10 cellular contexts compared by ENCODE assay signal in genomic region chr9:137167752-137168574, GRCh38. TPM values are rescaled to one million over a fixed set of nuclear protein-coding genes. Genes with fewer than 3 reads are reported as not detected.
DNase-seq lines count a peak whose midpoint lies in the region; ATAC-seq, FAIRE-seq and TF ChIP-seq lines count a peak whose summit lies in the region.
"Had no signal": no experiment of that assay in that cellular context is flagged by ENCODE, and none has a peak within 500 bp of the region (broad histone marks: within the 10 kb centered on the region; RNA-seq: fewer than 3 reads in every experiment).

No MANE protein-coding gene starts in this region.

- no peak for TF ChIP-seq POLR2A in endothelial cell of umbilical vein (IDR thresholded peaks at IDR 0.05; ENCODE audit: low read depth, low read length)

- H3K4me3 ChIP-seq in endothelial cell of umbilical vein (replicated peaks in 1 of 3; ENCODE audit: insufficient read depth in 1 of 3, low read depth in 1 of 3, low read length in 3 of 3): no peak overlapping the region

- ATAC-seq in stimulated activated effector memory CD8-positive, alpha-beta T cell treated with anti-CD3 and anti-CD28 coated beads, Interleukin-12 subunit alpha, Interleukin-12 subunit beta, amount 100 ng/mL, for 72 hours: peak; percentile 2

- no peaks in the 10 kb centered on the region for H3K4me1 Mint-ChIP-seq in stimulated activated effector memory CD8-positive, alpha-beta T cell treated with anti-CD3 and anti-CD28 coated beads, Interleukin-12 subunit alpha, Interleukin-12 subunit beta, amount 100 ng/mL, for 72 hours
- H3K4me1 Mint-ChIP-seq in activated T-helper 1 cell treated with anti-CD3 and anti-CD28 coated beads, Interleukin-12 subunit alpha, Interleukin-12 subunit beta, Interleukin-2, Interleukin-4 antibody, amounts not matched to agents 30 ng/mL and 10 ng/mL and 1 ng/mL, durations not matched to agents 14 hours and 24 hours and 36 hours (ENCODE audit: low read depth): no peaks in the 10 kb centered on the region

- no peak overlapping the region for H3K9ac ChIP-seq in endothelial cell of umbilical vein (replicated peaks; ENCODE audit: extremely low read depth, insufficient read depth, low read length)

- no peak overlapping the region for H3K4me2 ChIP-seq in endothelial cell of umbilical vein (ENCODE audit: insufficient read depth, low read length)

- H3K4me3 Mint-ChIP-seq in stimulated activated effector memory CD8-positive, alpha-beta T cell treated with anti-CD3 and anti-CD28 coated beads, Interleukin-12 subunit alpha, Interleukin-12 subunit beta, amount 100 ng/mL, for 72 hours: peak overlapping the region; percentile 43
- no peak overlapping the region for H3K4me3 Mint-ChIP-seq in activated T-helper 1 cell treated with anti-CD3 and anti-CD28 coated beads, Interleukin-12 subunit alpha, Interleukin-12 subunit beta, Interleukin-2, Interleukin-4 antibody, amounts not matched to agents 30 ng/mL and 10 ng/mL and 1 ng/mL, durations not matched to agents 14 hours and 24 hours and 36 hours

- no peak for FAIRE-seq in endothelial cell of umbilical vein (lab: Jason Lieb, UNC)

- H3K27me3 ChIP-seq in endothelial cell of umbilical vein (ENCODE audit: control insufficient read depth in 2 of 2, insufficient read depth in 2 of 2, low read length in 2 of 2): peaks cover 26 to 31% of the 10 kb centered on the region in 2 experiments

- CTCF ChIA-PET in endothelial cell of umbilical vein (lab: Charles Lee): interaction anchor here (1.0 kb wide), 2 partner anchors 9 to 69 kb away, joined by 3 read pairs; no protein-coding TSS in a partner anchor

- H3K4me1 ChIP-seq in endothelial cell of umbilical vein (ENCODE audit: control insufficient read depth, extremely low read depth, insufficient read depth, low read length): peaks cover 3% of the 10 kb centered on the region

- no peaks in the 10 kb centered on the region for H3K36me3 ChIP-seq in endothelial cell of umbilical vein (ENCODE audit: control insufficient read depth in 2 of 2, extremely low read depth in 1 of 2, insufficient read depth in 2 of 2, low read length in 2 of 2)

- DNase-seq in NCI-H82 (lab: John Stamatoyannopoulos, UW): peak; percentile 32
- DNase-seq in NCI-H82 treated with DMSO at 0.1 percent for 48 hours (lab: John Stamatoyannopoulos, UW; ENCODE audit: unreplicated experiment): no peak
- DNase-seq in NCI-H526 treated with DMSO at 0.1 percent for 48 hours (lab: John Stamatoyannopoulos, UW): peak; percentile 19
- DNase-seq in endothelial cell of umbilical vein (ENCODE audit: low read depth, low spot score): no peak
- DNase-seq in stimulated activated effector memory CD8-positive, alpha-beta T cell treated with anti-CD3 and anti-CD28 coated beads, Interleukin-12 subunit alpha, Interleukin-12 subunit beta, amount 100 ng/mL, for 72 hours (ENCODE audit: low spot score in 2 of 2): no peak
- no peak for DNase-seq in activated T-helper 1 cell treated with anti-CD3 and anti-CD28 coated beads, Interleukin-12 subunit alpha, Interleukin-12 subunit beta, Interleukin-2, Interleukin-4 antibody, amounts not matched to agents 30 ng/mL and 10 ng/mL and 1 ng/mL, durations not matched to agents 14 hours and 24 hours and 36 hours (ENCODE audit: low spot score)
- no peak for DNase-seq in KG1 (lab: John Stamatoyannopoulos, UW)
- DNase-seq in stimulated activated CD4-positive, alpha-beta T cell treated with anti-CD3 and anti-CD28 coated beads, Interleukin-12 subunit alpha, Interleukin-12 subunit beta, amount 100 ng/mL, for 4 hours: no peak
- DNase-seq: NCI-H2107 had no signal

- POLR2A ChIA-PET in endothelial cell of umbilical vein (lab: Charles Lee): no interaction called here

- no peak overlapping the region for H3K27ac ChIP-seq in endothelial cell of umbilical vein (ENCODE audit: insufficient read depth, low read depth, low read length)

- H3K9me3 ChIP-seq in endothelial cell of umbilical vein (replicated peaks; ENCODE audit: control insufficient read depth, insufficient read depth, low read length): no peaks in the 10 kb centered on the region

- H3K9me3 Mint-ChIP-seq in stimulated activated effector memory CD8-positive, alpha-beta T cell treated with anti-CD3 and anti-CD28 coated beads, Interleukin-12 subunit alpha, Interleukin-12 subunit beta, amount 100 ng/mL, for 72 hours: no peaks in the 10 kb centered on the region
- H3K9me3 Mint-ChIP-seq in activated T-helper 1 cell treated with anti-CD3 and anti-CD28 coated beads, Interleukin-12 subunit alpha, Interleukin-12 subunit beta, Interleukin-2, Interleukin-4 antibody, amounts not matched to agents 30 ng/mL and 10 ng/mL and 1 ng/mL, durations not matched to agents 14 hours and 24 hours and 36 hours: no peaks in the 10 kb centered on the region
- H3K9me3 Mint-ChIP-seq: activated naive CD4-positive, alpha-beta T cell treated with anti-CD3 and anti-CD28 coated beads, Interleukin-2, amount 50 U/mL, for 72 hours had no signal

- H3K36me3 Mint-ChIP-seq in stimulated activated effector memory CD8-positive, alpha-beta T cell treated with anti-CD3 and anti-CD28 coated beads, Interleukin-12 subunit alpha, Interleukin-12 subunit beta, amount 100 ng/mL, for 72 hours: no peaks in the 10 kb centered on the region
- no peaks in the 10 kb centered on the region for H3K36me3 Mint-ChIP-seq in activated T-helper 1 cell treated with anti-CD3 and anti-CD28 coated beads, Interleukin-12 subunit alpha, Interleukin-12 subunit beta, Interleukin-2, Interleukin-4 antibody, amounts not matched to agents 30 ng/mL and 10 ng/mL and 1 ng/mL, durations not matched to agents 14 hours and 24 hours and 36 hours (ENCODE audit: low read depth)
- H3K36me3 Mint-ChIP-seq: activated naive CD4-positive, alpha-beta T cell treated with anti-CD3 and anti-CD28 coated beads, Interleukin-2, amount 50 U/mL, for 72 hours had no signal

- no TSS peak for BruUV-seq in endothelial cell of umbilical vein (replicated peaks; lab: Mats Ljungman, UMichigan)

- no peak overlapping the region for H2AFZ ChIP-seq in endothelial cell of umbilical vein (ENCODE audit: low read depth, low read length)

- intact Hi-C loops in endothelial cell of umbilical vein (cut with micrococcal nuclease): no loop called here
- intact Hi-C loops in activated T-helper 1 cell treated with anti-CD3 and anti-CD28 coated beads, Interleukin-12 subunit alpha, Interleukin-12 subunit beta, Interleukin-2, Interleukin-4 antibody, amounts not matched to agents 30 ng/mL and 10 ng/mL and 1 ng/mL, durations not matched to agents 14 hours and 24 hours and 36 hours (cut with micrococcal nuclease): loop anchor here (2.0 kb wide), 1 partner anchor 29 kb away; the partner anchor contains the start of gene GRIN1

- no peak overlapping the region for H3K27ac Mint-ChIP-seq in stimulated activated effector memory CD8-positive, alpha-beta T cell treated with anti-CD3 and anti-CD28 coated beads, Interleukin-12 subunit alpha, Interleukin-12 subunit beta, amount 100 ng/mL, for 72 hours
- H3K27ac Mint-ChIP-seq in activated T-helper 1 cell treated with anti-CD3 and anti-CD28 coated beads, Interleukin-12 subunit alpha, Interleukin-12 subunit beta, Interleukin-2, Interleukin-4 antibody, amounts not matched to agents 30 ng/mL and 10 ng/mL and 1 ng/mL, durations not matched to agents 14 hours and 24 hours and 36 hours: no peak overlapping the region
- H3K27ac Mint-ChIP-seq: activated naive CD4-positive, alpha-beta T cell treated with anti-CD3 and anti-CD28 coated beads, Interleukin-2, amount 50 U/mL, for 72 hours had no signal

- peaks cover 23% of the 10 kb centered on the region for H3K27me3 Mint-ChIP-seq in activated T-helper 1 cell treated with anti-CD3 and anti-CD28 coated beads, Interleukin-12 subunit alpha, Interleukin-12 subunit beta, Interleukin-2, Interleukin-4 antibody, amounts not matched to agents 30 ng/mL and 10 ng/mL and 1 ng/mL, durations not matched to agents 14 hours and 24 hours and 36 hours (ENCODE audit: insufficient read depth)

- H3K79me2 ChIP-seq in endothelial cell of umbilical vein (ENCODE audit: control insufficient read depth, insufficient read depth, low read length): no peaks in the 10 kb centered on the region

- dilution Hi-C loops in endothelial cell of umbilical vein (cut with MboI; ENCODE audit: extremely low pct_ligation_motif_present, low sequenced_read_pairs): no loop called here

- no peaks in the 10 kb centered on the region for H3K9me1 ChIP-seq in endothelial cell of umbilical vein (replicated peaks; ENCODE audit: control insufficient read depth, extremely low read depth, insufficient read depth, low read length)

- H4K20me1 ChIP-seq in endothelial cell of umbilical vein (replicated peaks; ENCODE audit: control insufficient read depth, extremely low read depth, insufficient read depth, low read length): no peaks in the 10 kb centered on the region

- TF ChIP-seq CTCF in endothelial cell of umbilical vein (IDR thresholded peaks at IDR 0.05; ENCODE audit: extremely low read depth in 1 of 2, insufficient read depth in 1 of 2, low read depth in 1 of 2, low read length in 2 of 2): no peak

RNA-seq across cellular contexts. Expression of gene LRRC26, which starts 1.9 kb away (rescaled TPM):
- not detected in 2 replicates for total RNA-seq in endothelial cell of umbilical vein
- 0.08 TPM in 1 of 2 replicates, not detected in the other for polyA plus RNA-seq in endothelial cell of umbilical vein
- polyA plus RNA-seq in endothelial cell of umbilical vein (2011; cell fraction: cytosol; rRNA removed): not detected in 2 replicates
- not detected in 2 replicates for polyA plus RNA-seq in endothelial cell of umbilical vein (2011; cell fraction: nucleus; rRNA removed)
- not detected in 2 replicates for polyA plus RNA-seq in endothelial cell of umbilical vein (2012)
- not detected in 2 replicates for polyA minus RNA-seq in endothelial cell of umbilical vein
- polyA minus RNA-seq in endothelial cell of umbilical vein (2011; cell fraction: cytosol; rRNA and poly(A)+ RNA removed): 3.0 TPM
- polyA minus RNA-seq in endothelial cell of umbilical vein (2011; cell fraction: nucleus; rRNA and poly(A)+ RNA removed): not detected in 2 replicates
- total RNA-seq in activated T-helper 1 cell treated with anti-CD3 and anti-CD28 coated beads, Interleukin-12 subunit alpha, Interleukin-12 subunit beta, Interleukin-2, Interleukin-4 antibody, amounts not matched to agents 30 ng/mL and 10 ng/mL and 1 ng/mL, durations not matched to agents 14 hours and 24 hours and 36 hours: 0.21 TPM in 1 of 2 replicates, not detected in the other
- total RNA-seq: activated naive CD4-positive, alpha-beta T cell treated with anti-CD3 and anti-CD28 coated beads, Interleukin-2, amount 50 U/mL, for 72 hours had no signal

RNA-seq across cellular contexts. Expression of gene TMEM210, which starts 3.9 kb away (rescaled TPM):
- total RNA-seq in endothelial cell of umbilical vein: not detected in 2 replicates
- not detected in 2 replicates for polyA plus RNA-seq in endothelial cell of umbilical vein
- not detected in 2 replicates for polyA plus RNA-seq in endothelial cell of umbilical vein (2011; cell fraction: cytosol; rRNA removed)
- not detected in 2 replicates for polyA plus RNA-seq in endothelial cell of umbilical vein (2011; cell fraction: nucleus; rRNA removed)
- not detected in 2 replicates for polyA plus RNA-seq in endothelial cell of umbilical vein (2012)
- not detected in 2 replicates for polyA minus RNA-seq in endothelial cell of umbilical vein
- not detected for polyA minus RNA-seq in endothelial cell of umbilical vein (2011; cell fraction: cytosol; rRNA and poly(A)+ RNA removed)
- polyA minus RNA-seq in endothelial cell of umbilical vein (2011; cell fraction: nucleus; rRNA and poly(A)+ RNA removed): not detected in 2 replicates
- not detected in 2 replicates for total RNA-seq in activated T-helper 1 cell treated with anti-CD3 and anti-CD28 coated beads, Interleukin-12 subunit alpha, Interleukin-12 subunit beta, Interleukin-2, Interleukin-4 antibody, amounts not matched to agents 30 ng/mL and 10 ng/mL and 1 ng/mL, durations not matched to agents 14 hours and 24 hours and 36 hours
- total RNA-seq: activated naive CD4-positive, alpha-beta T cell treated with anti-CD3 and anti-CD28 coated beads, Interleukin-2, amount 50 U/mL, for 72 hours had no signal

RNA-seq across cellular contexts. Expression of gene ANAPC2, which starts 20.4 kb away (rescaled TPM):
- total RNA-seq in endothelial cell of umbilical vein: 69.2 and 70.0 TPM in 2 replicates
- polyA plus RNA-seq in endothelial cell of umbilical vein: 44.8 and 57.5 TPM in 2 replicates
- polyA plus RNA-seq in endothelial cell of umbilical vein (2011; cell fraction: cytosol; rRNA removed): 20.7 and 26.9 TPM in 2 replicates
- polyA plus RNA-seq in endothelial cell of umbilical vein (2011; cell fraction: nucleus; rRNA removed): 210 and 226 TPM in 2 replicates
- polyA plus RNA-seq in endothelial cell of umbilical vein (2012): 36.4 and 41.9 TPM in 2 replicates
- 30.7 and 36.8 TPM in 2 replicates for polyA minus RNA-seq in endothelial cell of umbilical vein
- 81.3 TPM for polyA minus RNA-seq in endothelial cell of umbilical vein (2011; cell fraction: cytosol; rRNA and poly(A)+ RNA removed)
- 51.5 and 52.1 TPM in 2 replicates for polyA minus RNA-seq in endothelial cell of umbilical vein (2011; cell fraction: nucleus; rRNA and poly(A)+ RNA removed)
- total RNA-seq in activated T-helper 1 cell treated with anti-CD3 and anti-CD28 coated beads, Interleukin-12 subunit alpha, Interleukin-12 subunit beta, Interleukin-2, Interleukin-4 antibody, amounts not matched to agents 30 ng/mL and 10 ng/mL and 1 ng/mL, durations not matched to agents 14 hours and 24 hours and 36 hours: 62.5 and 63.6 TPM in 2 replicates

RNA-seq across cellular contexts. Expression of gene SSNA1, which starts 20.5 kb away (rescaled TPM):
- total RNA-seq in endothelial cell of umbilical vein: 89.0 and 90.5 TPM in 2 replicates
- 146 and 162 TPM in 2 replicates for polyA plus RNA-seq in endothelial cell of umbilical vein
- polyA plus RNA-seq in endothelial cell of umbilical vein (2011; cell fraction: cytosol; rRNA removed): 105 and 133 TPM in 2 replicates
- polyA plus RNA-seq in endothelial cell of umbilical vein (2011; cell fraction: nucleus; rRNA removed): 40.9 and 47.5 TPM in 2 replicates
- polyA plus RNA-seq in endothelial cell of umbilical vein (2012): 64.0 and 77.7 TPM in 2 replicates
- 21.4 and 27.1 TPM in 2 replicates for polyA minus RNA-seq in endothelial cell of umbilical vein
- 54.2 TPM for polyA minus RNA-seq in endothelial cell of umbilical vein (2011; cell fraction: cytosol; rRNA and poly(A)+ RNA removed)
- 7.1 and 9.3 TPM in 2 replicates for polyA minus RNA-seq in endothelial cell of umbilical vein (2011; cell fraction: nucleus; rRNA and poly(A)+ RNA removed)
- 101 and 105 TPM in 2 replicates for total RNA-seq in activated T-helper 1 cell treated with anti-CD3 and anti-CD28 coated beads, Interleukin-12 subunit alpha, Interleukin-12 subunit beta, Interleukin-2, Interleukin-4 antibody, amounts not matched to agents 30 ng/mL and 10 ng/mL and 1 ng/mL, durations not matched to agents 14 hours and 24 hours and 36 hours

RNA-seq across cellular contexts. Expression of gene GRIN1, which starts 29.0 kb away (rescaled TPM):
- total RNA-seq in endothelial cell of umbilical vein: not detected in 2 replicates
- not detected in 2 replicates for polyA plus RNA-seq in endothelial cell of umbilical vein
- not detected in 2 replicates for polyA plus RNA-seq in endothelial cell of umbilical vein (2011; cell fraction: cytosol; rRNA removed)
- polyA plus RNA-seq in endothelial cell of umbilical vein (2011; cell fraction: nucleus; rRNA removed): 0.13 and 0.18 TPM in 2 replicates
- polyA plus RNA-seq in endothelial cell of umbilical vein (2012): 0.14 and 0.48 TPM in 2 replicates
- 0.04 TPM in 1 of 2 replicates, not detected in the other for polyA minus RNA-seq in endothelial cell of umbilical vein
- 2.7 TPM for polyA minus RNA-seq in endothelial cell of umbilical vein (2011; cell fraction: cytosol; rRNA and poly(A)+ RNA removed)
- polyA minus RNA-seq in endothelial cell of umbilical vein (2011; cell fraction: nucleus; rRNA and poly(A)+ RNA removed): not detected in 2 replicates
- total RNA-seq in activated T-helper 1 cell treated with anti-CD3 and anti-CD28 coated beads, Interleukin-12 subunit alpha, Interleukin-12 subunit beta, Interleukin-2, Interleukin-4 antibody, amounts not matched to agents 30 ng/mL and 10 ng/mL and 1 ng/mL, durations not matched to agents 14 hours and 24 hours and 36 hours: 0.05 TPM in 2 replicates

Comparison
In these comparisons a context has a peak if more than half of its experiments do, and no peak if none do; other contexts are left out.
1. DNase-seq: peak in NCI-H82 (single experiment) and NCI-H526 treated with DMSO at 0.1 percent for 48 hours (single experiment); none in NCI-H82 treated with DMSO at 0.1 percent for 48 hours (single experiment), endothelial cell of umbilical vein (single experiment), stimulated activated effector memory CD8-positive, alpha-beta T cell treated with anti-CD3 and anti-CD28 coated beads, Interleukin-12 subunit alpha, Interleukin-12 subunit beta, amount 100 ng/mL, for 72 hours (0 of 2), activated T-helper 1 cell treated with anti-CD3 and anti-CD28 coated beads, Interleukin-12 subunit alpha, Interleukin-12 subunit beta, Interleukin-2, Interleukin-4 antibody, amounts not matched to agents 30 ng/mL and 10 ng/mL and 1 ng/mL, durations not matched to agents 14 hours and 24 hours and 36 hours (single experiment), KG1 (single experiment) and stimulated activated CD4-positive, alpha-beta T cell treated with anti-CD3 and anti-CD28 coated beads, Interleukin-12 subunit alpha, Interleukin-12 subunit beta, amount 100 ng/mL, for 4 hours (single experiment).